ENCODE assay signal across 21 cellular contexts in genomic region chr1:25728301-25728935, GRCh38.
DNase-seq lines count a peak whose midpoint lies in the region; ATAC-seq and TF ChIP-seq lines count a peak whose summit lies in the region.
"Had no signal": no experiment of that assay in that cellular context is flagged by ENCODE, and none has a peak within 500 bp of the region (broad histone marks: within the 10 kb centered on the region; RNA-seq: fewer than 3 reads in every experiment).

No MANE protein-coding gene starts in this region.

- peak overlapping the region; percentile 23 for H3K4me2 ChIP-seq in hepatocyte

- ATAC-seq in WTC11 (no peak), HG03565 (IDR thresholded peaks at IDR 0.05; ENCODE audit: unreplicated experiment) (no peak)

- H3K27ac ChIP-seq in hepatocyte (peak overlapping the region; percentile 61), prostate gland (peak overlapping the region; percentile 20 to 27)
- H3K27ac ChIP-seq: SK-N-MC had no signal

- peak overlapping the region; percentile 17 for H3K27ac Mint-ChIP-seq in WTC11
- H3K27ac Mint-ChIP-seq: activated naive CD8-positive, alpha-beta T cell treated with anti-CD3 and anti-CD28 coated beads for 36 hours; IgD-negative memory B cell had no signal

- intact Hi-C loops in prostate gland (cut with DNase I) = no loop called here

- DNase-seq in DMS79 treated with DMSO at 0.1 percent for 48 hours (lab: John Stamatoyannopoulos, UW) (peak; percentile 65), WTC11 (ENCODE audit: low spot score) (no peak), hepatocyte (ENCODE audit: low spot score) (no peak), prostate gland (ENCODE audit: low spot score) (no peak), NCI-H1436 (lab: John Stamatoyannopoulos, UW) (no peak), glomerular visceral epithelial cell (ENCODE audit: extremely low spot score) (no peak)
- DNase-seq in activated T-cell treated with anti-CD3 and anti-CD28 coated beads, Interleukin-2, amount 50 U/mL, for 1 hour = no peak
- DNase-seq: activated naive CD8-positive, alpha-beta T cell treated with anti-CD3 and anti-CD28 coated beads for 36 hours; effector memory CD4-positive, alpha-beta T cell; HCEC 1CT; mammary epithelial cell; NCI-H2107; NCI-H524 treated with DMSO at 0.1 percent for 48 hours; OCI-M1; stimulated activated CD4-positive, alpha-beta T cell treated with anti-CD3 and anti-CD28 coated beads, Interleukin-4, amount 100 ng/mL, for 1 hour; stimulated activated CD8-positive, alpha-beta memory T cell treated with anti-CD3 and anti-CD28 coated beads, Interleukin-4, amount 100 ng/mL, for 48 hours had no signal

- H2AFZ ChIP-seq in hepatocyte = no peak overlapping the region

- TF ChIP-seq CTCF in WTC11 (IDR thresholded peaks at IDR 0.05) = no peak
- no peak for TF ChIP-seq CTCF in hepatocyte (IDR thresholded peaks at IDR 0.05; ENCODE audit: poor library complexity)
- TF ChIP-seq CTCF in prostate gland (IDR thresholded peaks at IDR 0.05) = no peak

- H3K9me3 Mint-ChIP-seq in WTC11 = no peaks in the 10 kb centered on the region
- H3K9me3 Mint-ChIP-seq: activated naive CD8-positive, alpha-beta T cell treated with anti-CD3 and anti-CD28 coated beads for 36 hours had no signal

- H3K36me3 ChIP-seq in hepatocyte (replicated peaks; ENCODE audit: insufficient read depth, low read depth) (no peaks in the 10 kb centered on the region), prostate gland (no peaks in the 10 kb centered on the region)
- H3K36me3 ChIP-seq: breast epithelium, thoracic aorta had no signal

- H3K9me2 ChIP-seq in hepatocyte (replicated peaks; ENCODE audit: insufficient read depth) = no peaks in the 10 kb centered on the region

- H3K36me3 Mint-ChIP-seq in WTC11 = no peaks in the 10 kb centered on the region
- H3K36me3 Mint-ChIP-seq: activated naive CD8-positive, alpha-beta T cell treated with anti-CD3 and anti-CD28 coated beads for 36 hours had no signal

- POLR2A ChIA-PET in WTC11 (lab: Charles Lee) = no interaction called here

- CTCF ChIA-PET in WTC11 (lab: Charles Lee) = interaction anchor here (0.9 to 1.8 kb wide), 6 partner anchors 15 to 120 kb away, joined by 3 to 7 read pairs (median 4); no protein-coding TSS in a partner anchor

- H3K27me3 Mint-ChIP-seq in WTC11 (ENCODE audit: low read depth) = no peaks in the 10 kb centered on the region

- no peaks in the 10 kb centered on the region for H3K9me3 ChIP-seq in hepatocyte (ENCODE audit: low read depth)
- H3K9me3 ChIP-seq in prostate gland = no peaks in the 10 kb centered on the region
- H3K9me3 ChIP-seq: breast epithelium, thoracic aorta had no signal

- no peak for TF ChIP-seq POLR2A in prostate gland (IDR thresholded peaks at IDR 0.05)

- peaks cover 20% of the 10 kb centered on the region for H3K4me1 ChIP-seq in hepatocyte (ENCODE audit: insufficient read depth)
- H3K4me1 ChIP-seq in prostate gland (replicated peaks) = peaks cover 10% of the 10 kb centered on the region
- H3K4me1 ChIP-seq: breast epithelium had no signal

- no peak overlapping the region for H3K4me3 ChIP-seq in hepatocyte
- no peak overlapping the region for H3K4me3 ChIP-seq in prostate gland
- H3K4me3 ChIP-seq: breast epithelium, SK-N-MC, thoracic aorta had no signal

- WGBS in hepatocyte (ENCODE audit: low lambda C conversion rate, missing lambda C conversion rate) = 77% methylated on average over 11 of the region's 11 CpGs
- 69% methylated on average over 11 of the region's 11 CpGs for WGBS in prostate gland

- H3K4me1 Mint-ChIP-seq in WTC11 = peaks cover 39% of the 10 kb centered on the region

- no peaks in the 10 kb centered on the region for H3K27me3 ChIP-seq in hepatocyte
- H3K27me3 ChIP-seq in prostate gland (replicated peaks; ENCODE audit: insufficient read depth) = no peaks in the 10 kb centered on the region
- H3K27me3 ChIP-seq: breast epithelium had no signal

- no peaks in the 10 kb centered on the region for H3K79me2 ChIP-seq in hepatocyte

- H3K4me3 Mint-ChIP-seq in WTC11 = no peak overlapping the region
- H3K4me3 Mint-ChIP-seq: activated naive CD8-positive, alpha-beta T cell treated with anti-CD3 and anti-CD28 coated beads for 36 hours had no signal

- H4K20me1 ChIP-seq in hepatocyte (ENCODE audit: insufficient read depth, poor library complexity, severe bottlenecking) = no peaks in the 10 kb centered on the region

TF ChIP-seq in WTC11, 78 proteins besides CTCF, POLR2A, EP300 and RAD21:
- no peak for TF ChIP-seq SMAD3 (CRISPR knock-in tag; IDR thresholded peaks at IDR 0.05; ENCODE audit: borderline replicate concordance)
- no peak for TF ChIP-seq ZNF232 (CRISPR knock-in tag; IDR thresholded peaks at IDR 0.05)
- no peak for TF ChIP-seq PRRX2 (CRISPR knock-in tag; IDR thresholded peaks at IDR 0.05)
- TF ChIP-seq NFE2L1 (CRISPR knock-in tag; IDR thresholded peaks at IDR 0.05) = no peak
- TF ChIP-seq ZNF121 (CRISPR knock-in tag; IDR thresholded peaks at IDR 0.05) = no peak
- no peak for TF ChIP-seq STAT6 (CRISPR knock-in tag; conservative IDR thresholded peaks at IDR 0.05; ENCODE audit: low read depth)
- TF ChIP-seq ETV6 (CRISPR knock-in tag; IDR thresholded peaks at IDR 0.05) = no peak
- no peak for TF ChIP-seq AFF4 (CRISPR knock-in tag; IDR thresholded peaks at IDR 0.05; ENCODE audit: borderline replicate concordance)
- no peak for TF ChIP-seq E2F5 (CRISPR knock-in tag; IDR thresholded peaks at IDR 0.05)
- TF ChIP-seq MAX (CRISPR knock-in tag; IDR thresholded peaks at IDR 0.05) = no peak
- TF ChIP-seq ERG (CRISPR knock-in tag; IDR thresholded peaks at IDR 0.05) = no peak
- no peak for TF ChIP-seq ZBTB21 (CRISPR knock-in tag; IDR thresholded peaks at IDR 0.05; ENCODE audit: borderline replicate concordance)
